In the genomic region with DNA sequence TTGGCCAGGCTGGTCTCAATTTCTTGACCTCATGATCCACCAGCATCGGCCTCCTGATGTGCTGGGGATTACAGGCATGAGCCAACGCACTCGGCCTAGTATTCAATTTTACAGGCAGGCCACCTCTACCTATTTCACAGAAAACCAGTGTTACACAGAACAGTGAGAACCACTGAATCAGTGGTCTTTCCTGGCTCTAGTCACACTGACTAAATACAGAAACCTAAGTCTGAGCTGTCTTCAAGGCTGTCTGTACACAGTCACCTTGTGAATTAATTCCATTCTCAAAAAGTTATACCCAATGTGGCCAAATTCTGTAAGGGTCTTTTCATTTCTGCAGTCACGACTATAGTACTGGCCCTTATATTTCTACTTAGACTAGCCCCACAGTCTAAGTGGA, we compare ENCODE assay signal across 14 cellular contexts. TPM values are rescaled to one million over a fixed set of nuclear protein-coding genes. Genes with fewer than 3 reads are reported as not detected.
DNase-seq lines count a peak whose midpoint lies in the region; ATAC-seq and TF ChIP-seq lines count a peak whose summit lies in the region.
"Had no signal": no experiment of that assay in that cellular context is flagged by ENCODE, and none has a peak within 500 bp of the region (broad histone marks: within the 10 kb centered on the region; RNA-seq: fewer than 3 reads in every experiment).

No MANE protein-coding gene starts in this region.

- no peaks in the 10 kb centered on the region for H3K9me3 ChIP-seq in right cardiac atrium (ENCODE audit: control insufficient read depth, low read length)
- H3K9me3 ChIP-seq in ascending aorta = no peaks in the 10 kb centered on the region
- no peaks in the 10 kb centered on the region for H3K9me3 ChIP-seq in mononuclear cell (ENCODE audit: low read depth, low read length)
- no peaks in the 10 kb centered on the region for H3K9me3 ChIP-seq in upper lobe of right lung
- H3K9me3 ChIP-seq: left lung had no signal

- no peak for ATAC-seq in right cardiac atrium
- no peak for ATAC-seq in left cardiac atrium
- no peak for ATAC-seq in upper lobe of right lung
- ATAC-seq in HG03135 (IDR thresholded peaks at IDR 0.05; ENCODE audit: unreplicated experiment) = no peak
- ATAC-seq: Panc1 had no signal

- H3K27ac ChIP-seq in right cardiac atrium (ENCODE audit: low read length) = no peak overlapping the region
- peak overlapping the region; percentile 9 to 94 for H3K27ac ChIP-seq in ascending aorta
- no peak overlapping the region for H3K27ac ChIP-seq in upper lobe of right lung

- H3K27me3 ChIP-seq in right cardiac atrium (ENCODE audit: control insufficient read depth, insufficient read depth) (no peaks in the 10 kb centered on the region), ascending aorta (no peaks in the 10 kb centered on the region), mononuclear cell (ENCODE audit: insufficient read depth, low read length) (no peaks in the 10 kb centered on the region), upper lobe of right lung (no peaks in the 10 kb centered on the region)
- H3K27me3 ChIP-seq: left lung had no signal

- H3K4me3 ChIP-seq in right cardiac atrium (ENCODE audit: low read length) (peak overlapping the region; percentile 4), ascending aorta (peak overlapping the region; percentile 76 to 95), mononuclear cell (ENCODE audit: low read length) (peak overlapping the region; percentile 89), upper lobe of right lung (peak overlapping the region; percentile 95)

- TF ChIP-seq CTCF in ascending aorta (IDR thresholded peaks at IDR 0.05) = no peak
- TF ChIP-seq CTCF in upper lobe of right lung (IDR thresholded peaks at IDR 0.05) = no peak

- H3K36me3 ChIP-seq in ascending aorta (peaks cover 0 to 3% of the 10 kb centered on the region in 2 donors), upper lobe of right lung (peaks cover 10% of the 10 kb centered on the region)

- H3K4me1 ChIP-seq in right cardiac atrium (ENCODE audit: control insufficient read depth, insufficient read depth, low read length) (peaks cover 19% of the 10 kb centered on the region), ascending aorta (peaks cover 3 to 20% of the 10 kb centered on the region in 2 donors), mononuclear cell (ENCODE audit: insufficient read depth, low read length) (peaks cover 79% of the 10 kb centered on the region), upper lobe of right lung (peaks cover 24% of the 10 kb centered on the region)

- DNase-seq in right cardiac atrium = no peak
- no peak for DNase-seq in left cardiac atrium
- DNase-seq in ascending aorta (ENCODE audit: low spot score in 2 of 2) = no peak
- DNase-seq in upper lobe of right lung = no peak
- DNase-seq in A172 (ENCODE audit: low spot score) = no peak
- no peak for DNase-seq in DMS 273 (lab: John Stamatoyannopoulos, UW; ENCODE audit: unreplicated experiment)
- DNase-seq: activated B cell treated with CpG ODN at 0.5 μM for 24 hours, C1 segment of cervical spinal cord, left lung, NCI-H2081, substantia nigra had no signal

- intact Hi-C loops in right cardiac atrium (cut with DNase I) = no loop called here
- intact Hi-C loops in left cardiac atrium (cut with DNase I) = no loop called here
- intact Hi-C loops in ascending aorta (cut with DNase I) = loop anchor here (5.0 to 10.0 kb wide), 2 partner anchors 150 to 303 kb away; partner anchors contain the start of genes RPL31 and TBC1D8
- intact Hi-C loops in upper lobe of right lung (cut with DNase I) = no loop called here

- WGBS in right cardiac atrium = 80% methylated on average over 4 of the region's 4 CpGs

RNA-seq across cellular contexts. Expression of gene RNF149, which starts 3.5 kb away (rescaled TPM):
- total RNA-seq in right cardiac atrium (10 to 100 TPM; 18.0 to 40.6 (median 23.2) TPM), left cardiac atrium (10 to 100 TPM; 22.3 to 38.0 TPM), ascending aorta (39.9 TPM), mononuclear cell (184 TPM), upper lobe of right lung (94.0 TPM)
- 22.7 TPM for polyA plus RNA-seq in right cardiac atrium
- 21.7 and 21.9 TPM in 2 replicates for total RNA-seq in A172 (2014; rRNA removed; shearing (Covaris generic))

RNA-seq across cellular contexts. Expression of gene CNOT11, which starts 52.4 kb away (rescaled TPM):
- total RNA-seq in right cardiac atrium (10 to 100 TPM; 38.8 to 60.5 (median 43.5) TPM), left cardiac atrium (10 to 100 TPM; 29.8 to 34.0 TPM), ascending aorta (32.5 TPM), mononuclear cell (53.5 TPM), upper lobe of right lung (30.6 TPM)
- polyA plus RNA-seq in right cardiac atrium = 26.0 TPM
- 61.9 and 68.6 TPM in 2 replicates for total RNA-seq in A172 (2014; rRNA removed; shearing (Covaris generic))

Comparison
In these comparisons a context has a peak if more than half of its experiments do, and no peak if none do; other contexts are left out.
1. H3K27ac ChIP-seq: peak in ascending aorta (2 of 2); none in right cardiac atrium (single experiment) and upper lobe of right lung (single experiment).
2. H3K4me3 ChIP-seq: peak in every context shown above with its lines; median percentile 95 in upper lobe of right lung; 89 in mononuclear cell; 86 in ascending aorta; 4 in right cardiac atrium.